In genomic region chr9:127569819-127570401, GRCh38 we compare ENCODE assay signal across 8 cellular contexts. TPM values are rescaled to one million over a fixed set of nuclear protein-coding genes. Genes with fewer than 3 reads are reported as not detected.
DNase-seq lines count a peak whose midpoint lies in the region; ATAC-seq and TF ChIP-seq lines count a peak whose summit lies in the region.

No MANE protein-coding gene starts in this region.

- H3K27me3 ChIP-seq in osteoblast (ENCODE audit: insufficient read depth, low read length), result no peaks in the 10 kb centered on the region

- peaks cover 26% of the 10 kb centered on the region for H4K20me1 ChIP-seq in osteoblast (ENCODE audit: insufficient read depth, low read length)

- H3K4me3 ChIP-seq in osteoblast (ENCODE audit: insufficient read depth, low read length), result peak overlapping the region; percentile 71

- H3K4me1 Mint-ChIP-seq in endothelial cell (ENCODE audit: unreplicated experiment), result peaks cover 21% of the 10 kb centered on the region

- no peak for TF ChIP-seq CTCF in C4-2B (conservative IDR thresholded peaks at IDR 0.05)
- no peak for TF ChIP-seq CTCF in endothelial cell (IDR thresholded peaks at IDR 0.05; ENCODE audit: unreplicated experiment)
- TF ChIP-seq CTCF in osteoblast (IDR thresholded peaks at IDR 0.05; ENCODE audit: extremely low read depth, low read depth, low read length), result no peak

- no peak overlapping the region for H2AFZ ChIP-seq in osteoblast (ENCODE audit: low read length)

- H3K36me3 Mint-ChIP-seq in endothelial cell (ENCODE audit: low read depth, unreplicated experiment), result peaks cover 11% of the 10 kb centered on the region

- peaks cover 4% of the 10 kb centered on the region for H3K27me3 Mint-ChIP-seq in endothelial cell (ENCODE audit: unreplicated experiment)

- peaks cover 11% of the 10 kb centered on the region for H3K36me3 ChIP-seq in osteoblast (ENCODE audit: insufficient read depth, low read length)

- peaks cover 59% of the 10 kb centered on the region for H3K79me2 ChIP-seq in osteoblast (ENCODE audit: insufficient read depth, low read length)

- H3K27ac Mint-ChIP-seq in endothelial cell (ENCODE audit: unreplicated experiment), result no peak overlapping the region

- peak overlapping the region; percentile 83 for H3K4me2 ChIP-seq in osteoblast (ENCODE audit: insufficient read depth, low read length)

- DNase-seq in HCEC 1CT (peak; percentile 30), endothelial cell (ENCODE audit: low spot score) (no peak), osteoblast (ENCODE audit: insufficient read length, low spot score, missing footprints) (peak; percentile 77), activated gamma-delta T cell (lab: John Stamatoyannopoulos, UW) (no peak)

- H3K9me3 Mint-ChIP-seq in endothelial cell (ENCODE audit: unreplicated experiment), result no peaks in the 10 kb centered on the region

- no peaks in the 10 kb centered on the region for H3K9me3 ChIP-seq in osteoblast (ENCODE audit: low read depth, low read length)

- H3K27ac ChIP-seq in C4-2B, result peak overlapping the region; percentile 98
- peak overlapping the region; percentile 73 for H3K27ac ChIP-seq in osteoblast (ENCODE audit: low read depth, low read length)

- H3K4me3 Mint-ChIP-seq in endothelial cell (ENCODE audit: unreplicated experiment), result peak overlapping the region; percentile 85

- peaks cover 59% of the 10 kb centered on the region for H3K4me1 ChIP-seq in osteoblast (ENCODE audit: insufficient read depth, low read length)

- ATAC-seq in SK-N-SH treated with all-trans-retinoic acid at 6 μM for 48 hours (peak; percentile 18), HG02798 (IDR thresholded peaks at IDR 0.05; ENCODE audit: poor library complexity, unreplicated experiment) (no peak), GM21367 (IDR thresholded peaks at IDR 0.05; ENCODE audit: unreplicated experiment) (no peak)

TF ChIP-seq in SK-N-SH treated with all-trans-retinoic acid at 6 μM for 48 hours, 23 proteins besides CTCF, POLR2A, EP300 and RAD21:
- TF ChIP-seq, protein P1, sequence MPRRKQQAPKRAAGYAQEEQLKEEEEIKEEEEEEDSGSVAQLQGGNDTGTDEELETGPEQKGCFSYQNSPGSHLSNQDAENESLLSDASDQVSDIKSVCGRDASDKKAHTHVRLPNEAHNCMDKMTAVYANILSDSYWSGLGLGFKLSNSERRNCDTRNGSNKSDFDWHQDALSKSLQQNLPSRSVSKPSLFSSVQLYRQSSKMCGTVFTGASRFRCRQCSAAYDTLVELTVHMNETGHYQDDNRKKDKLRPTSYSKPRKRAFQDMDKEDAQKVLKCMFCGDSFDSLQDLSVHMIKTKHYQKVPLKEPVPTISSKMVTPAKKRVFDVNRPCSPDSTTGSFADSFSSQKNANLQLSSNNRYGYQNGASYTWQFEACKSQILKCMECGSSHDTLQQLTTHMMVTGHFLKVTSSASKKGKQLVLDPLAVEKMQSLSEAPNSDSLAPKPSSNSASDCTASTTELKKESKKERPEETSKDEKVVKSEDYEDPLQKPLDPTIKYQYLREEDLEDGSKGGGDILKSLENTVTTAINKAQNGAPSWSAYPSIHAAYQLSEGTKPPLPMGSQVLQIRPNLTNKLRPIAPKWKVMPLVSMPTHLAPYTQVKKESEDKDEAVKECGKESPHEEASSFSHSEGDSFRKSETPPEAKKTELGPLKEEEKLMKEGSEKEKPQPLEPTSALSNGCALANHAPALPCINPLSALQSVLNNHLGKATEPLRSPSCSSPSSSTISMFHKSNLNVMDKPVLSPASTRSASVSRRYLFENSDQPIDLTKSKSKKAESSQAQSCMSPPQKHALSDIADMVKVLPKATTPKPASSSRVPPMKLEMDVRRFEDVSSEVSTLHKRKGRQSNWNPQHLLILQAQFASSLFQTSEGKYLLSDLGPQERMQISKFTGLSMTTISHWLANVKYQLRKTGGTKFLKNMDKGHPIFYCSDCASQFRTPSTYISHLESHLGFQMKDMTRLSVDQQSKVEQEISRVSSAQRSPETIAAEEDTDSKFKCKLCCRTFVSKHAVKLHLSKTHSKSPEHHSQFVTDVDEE (CRISPR knock-in tag; IDR thresholded peaks at IDR 0.05), result no peak
- no peak for TF ChIP-seq SNAI2 (CRISPR knock-in tag; IDR thresholded peaks at IDR 0.05)
- no peak for TF ChIP-seq CSDC2 (CRISPR knock-in tag; IDR thresholded peaks at IDR 0.05)
- TF ChIP-seq TCF4 (CRISPR knock-in tag; IDR thresholded peaks at IDR 0.05; ENCODE audit: borderline replicate concordance), result no peak

RNA-seq across cellular contexts. Expression of gene STXBP1, which starts 42.2 kb away (rescaled TPM):
- total RNA-seq in endothelial cell (ENCODE audit: unreplicated experiment) (113 TPM), osteoblast (19.9 and 23.0 TPM in 2 replicates)

Comparison
In these comparisons a context has a peak if more than half of its experiments do, and no peak if none do; other contexts are left out.
1. DNase-seq: peak in HCEC 1CT (single experiment) and osteoblast (single experiment); none in endothelial cell (single experiment) and activated gamma-delta T cell (single experiment).